In genomic region chr19:55063492-55063843, GRCh38 we compare ENCODE assay signal across 9 cellular contexts. TPM values are rescaled to one million over a fixed set of nuclear protein-coding genes. Genes with fewer than 3 reads are reported as not detected.
DNase-seq lines count a peak whose midpoint lies in the region; ATAC-seq and TF ChIP-seq lines count a peak whose summit lies in the region.
"Had no signal": no experiment of that assay in that cellular context is flagged by ENCODE, and none has a peak within 500 bp of the region (broad histone marks: within the 10 kb centered on the region; RNA-seq: fewer than 3 reads in every experiment).

No MANE protein-coding gene starts in this region.

- peaks cover 0 to 31% (median 12%) of the 10 kb centered on the region in 9 donors for H3K4me1 ChIP-seq in heart right ventricle
- H3K4me1 ChIP-seq in body of pancreas, result peaks cover 11% of the 10 kb centered on the region
- H3K4me1 ChIP-seq in upper lobe of left lung, result peaks cover 6 to 18% (median 9%) of the 10 kb centered on the region in 4 donors

- no peak for ATAC-seq in heart right ventricle
- ATAC-seq in Right ventricle myocardium inferior, result no peak
- ATAC-seq in body of pancreas, result no peak
- no peak for ATAC-seq in natural killer cell treated with Interleukin-12 subunit alpha and Interleukin-12 subunit beta and Interleukin-15 and Interleukin-18, amount 100 ng/mL, for 72 hours
- no peak for ATAC-seq in upper lobe of left lung (ENCODE audit: low FRiP score in 2 of 2)
- ATAC-seq in GM19397 (IDR thresholded peaks at IDR 0.05; ENCODE audit: unreplicated experiment), result no peak
- no peak for ATAC-seq in GM21526 (IDR thresholded peaks at IDR 0.05; ENCODE audit: low FRiP score, unreplicated experiment)

- H3K4me1 Mint-ChIP-seq in natural killer cell treated with Interleukin-12 subunit alpha and Interleukin-12 subunit beta and Interleukin-15 and Interleukin-18, amount 100 ng/mL, for 72 hours (ENCODE audit: low read depth in 2 of 2), result peaks cover 9 to 19% of the 10 kb centered on the region in 2 donors

- TF ChIP-seq CTCF in heart right ventricle (IDR thresholded peaks at IDR 0.05) (no peak), body of pancreas (IDR thresholded peaks at IDR 0.05) (no peak), upper lobe of left lung (IDR thresholded peaks at IDR 0.05) (no peak)

- intact Hi-C loops in heart right ventricle (cut with DNase I) (loop anchor here in 1 of 10 donors (10.0 kb wide), 1 partner anchor 51 kb away; the partner anchor contains the start of gene PPP1R12C), Right ventricle myocardium inferior (cut with DNase I) (loop anchor here (2.0 kb wide), 1 partner anchor 49 kb away; no protein-coding TSS in a partner anchor), body of pancreas (cut with DNase I) (no loop called here)

- H3K36me3 ChIP-seq in heart right ventricle (peaks cover 0 to 13% (median 6%) of the 10 kb centered on the region in 9 donors), body of pancreas (replicated peaks in 1 of 2; ENCODE audit: insufficient read depth in 1 of 2, low read depth in 2 of 2) (peaks cover 0 to under 1% of the 10 kb centered on the region in 2 donors), upper lobe of left lung (peaks cover 0 to 6% (median 2%) of the 10 kb centered on the region in 4 donors)

- peak overlapping the region in 5 of 10 donors; percentile 39 to 94 (median 92) for H3K27ac ChIP-seq in heart right ventricle
- peak overlapping the region in 3 of 4 donors; percentile 23 to 85 (median 77) for H3K27ac ChIP-seq in body of pancreas
- peak overlapping the region in 3 of 4 donors; percentile 63 to 77 (median 69) for H3K27ac ChIP-seq in upper lobe of left lung

- H3K4me3 ChIP-seq in heart right ventricle, result peak overlapping the region in 9 of 10 donors; percentile 64 to 97 (median 93)
- no peak overlapping the region for H3K4me3 ChIP-seq in body of pancreas
- peak overlapping the region in 2 of 4 donors; percentile 70 to 73 for H3K4me3 ChIP-seq in upper lobe of left lung

- H3K36me3 Mint-ChIP-seq in natural killer cell treated with Interleukin-12 subunit alpha and Interleukin-12 subunit beta and Interleukin-15 and Interleukin-18, amount 100 ng/mL, for 72 hours, result no peaks in the 10 kb centered on the region

- peak overlapping the region; percentile 87 for H3K4me3 Mint-ChIP-seq in natural killer cell treated with Interleukin-12 subunit alpha and Interleukin-12 subunit beta and Interleukin-15 and Interleukin-18, amount 100 ng/mL, for 72 hours

- DNase-seq in heart right ventricle (no peak), Right ventricle myocardium inferior (ENCODE audit: missing footprints) (no peak), body of pancreas (no peak), upper lobe of left lung (no peak), iPS-NIHi7 (ENCODE audit: extremely low spot score) (no peak)
- peak; percentile 49 for DNase-seq in natural killer cell treated with Interleukin-12 subunit alpha and Interleukin-12 subunit beta and Interleukin-15 and Interleukin-18, amount 100 ng/mL, for 72 hours (ENCODE audit: low spot score)

- no peaks in the 10 kb centered on the region for H3K9me3 Mint-ChIP-seq in natural killer cell treated with Interleukin-12 subunit alpha and Interleukin-12 subunit beta and Interleukin-15 and Interleukin-18, amount 100 ng/mL, for 72 hours

- TF ChIP-seq POLR2A in body of pancreas (IDR thresholded peaks at IDR 0.05) (no peak), upper lobe of left lung (IDR thresholded peaks at IDR 0.05) (no peak)

- H3K9me3 ChIP-seq in heart right ventricle (no peaks in the 10 kb centered on the region), body of pancreas (no peaks in the 10 kb centered on the region), upper lobe of left lung (no peaks in the 10 kb centered on the region)

- H3K27me3 ChIP-seq in heart right ventricle (peaks cover 0 to 44% (median 0%) of the 10 kb centered on the region in 7 donors), body of pancreas (no peaks in the 10 kb centered on the region), upper lobe of left lung (no peaks in the 10 kb centered on the region)

- H3K27ac Mint-ChIP-seq in natural killer cell treated with Interleukin-12 subunit alpha and Interleukin-12 subunit beta and Interleukin-15 and Interleukin-18, amount 100 ng/mL, for 72 hours, result peak overlapping the region; percentile 31 to 56

- H3K27me3 Mint-ChIP-seq in natural killer cell treated with Interleukin-12 subunit alpha and Interleukin-12 subunit beta and Interleukin-15 and Interleukin-18, amount 100 ng/mL, for 72 hours, result peaks cover 21 to 26% of the 10 kb centered on the region in 2 donors

- 74 to 87% methylated on average over 3 of the region's 3 CpGs for whole genome bisulfite sequencing in heart right ventricle, 2 donors
- WGBS in body of pancreas, 2 donors, result 56 to 72% methylated on average over 2 to 3 of the region's 3 CpGs
- 68 to 74% methylated on average over 3 of the region's 3 CpGs for WGBS in upper lobe of left lung, 2 donors

- no peak for TF ChIP-seq EP300 in upper lobe of left lung (IDR thresholded peaks at IDR 0.05)

RNA-seq across cellular contexts. Expression of gene RDH13, which starts 0.5 kb away (rescaled TPM):
- total RNA-seq in heart right ventricle (10 to 100 TPM; 32.4 to 72.0 (median 54.5) TPM), Right ventricle myocardium inferior (47.8 TPM), body of pancreas (10 to 100 TPM; 18.4 to 20.4 TPM), upper lobe of left lung (10 to 100 TPM; 24.0 to 72.3 (median 28.1) TPM)
- polyA plus RNA-seq in heart right ventricle, result 10 to 100 TPM; 21.4 to 36.1 TPM
- 10 to 100 TPM; 13.4 to 31.0 TPM for total RNA-seq in natural killer cell treated with Interleukin-12 subunit alpha and Interleukin-12 subunit beta and Interleukin-15 and Interleukin-18, amount 100 ng/mL, for 72 hours

RNA-seq across cellular contexts. Expression of gene EPS8L1, which starts 12.2 kb away (rescaled TPM):
- total RNA-seq in heart right ventricle (1 to 10 TPM in 5 of 10 donors, under 1 TPM in 4, not detected in 1; 0.53 to 2.7 (median 1.1) TPM), Right ventricle myocardium inferior (1.9 TPM), body of pancreas (10 to 100 TPM; 22.1 to 23.3 TPM), upper lobe of left lung (10 to 100 TPM; 30.2 to 55.7 (median 43.3) TPM)
- polyA plus RNA-seq in heart right ventricle, result 1 to 10 TPM; 3.7 to 7.9 TPM
- 1 to 10 TPM; 1.3 to 8.7 TPM for total RNA-seq in natural killer cell treated with Interleukin-12 subunit alpha and Interleukin-12 subunit beta and Interleukin-15 and Interleukin-18, amount 100 ng/mL, for 72 hours

RNA-seq across cellular contexts. Expression of gene GP6, which starts 25.4 kb away (rescaled TPM):
- under 1 TPM; 0.37 to 0.73 (median 0.46) TPM for total RNA-seq in heart right ventricle
- polyA plus RNA-seq in heart right ventricle, result 1 to 10 TPM in 1 of 2 donors, under 1 TPM in 1; 0.58 to 1.5 TPM
- total RNA-seq in Right ventricle myocardium inferior, result 0.49 TPM
- under 1 TPM in 1 of 2 donors, not detected in 1; 0.78 TPM for total RNA-seq in body of pancreas
- total RNA-seq in natural killer cell treated with Interleukin-12 subunit alpha and Interleukin-12 subunit beta and Interleukin-15 and Interleukin-18, amount 100 ng/mL, for 72 hours, result under 1 TPM in 1 of 2 donors, not detected in 1; 0.22 TPM
- 1 to 10 TPM in 2 of 6 donors, under 1 TPM in 3, not detected in 1; 0.26 to 6.3 (median 0.98) TPM for total RNA-seq in upper lobe of left lung
- total RNA-seq: dermis blood vessel endothelial cell had no signal

RNA-seq across cellular contexts. Expression of gene PPP1R12C, which starts 54.0 kb away (rescaled TPM):
- 100 to 1,000 TPM; 134 to 242 (median 193) TPM for total RNA-seq in heart right ventricle
- polyA plus RNA-seq in heart right ventricle, result 100 to 1,000 TPM; 223 to 283 TPM
- total RNA-seq in Right ventricle myocardium inferior, result 140 TPM
- total RNA-seq in body of pancreas, result 100 to 1,000 TPM in 1 of 2 donors, 10 to 100 TPM in 1; 81.2 to 135 TPM
- total RNA-seq in natural killer cell treated with Interleukin-12 subunit alpha and Interleukin-12 subunit beta and Interleukin-15 and Interleukin-18, amount 100 ng/mL, for 72 hours, result 100 to 1,000 TPM; 157 to 251 TPM
- total RNA-seq in upper lobe of left lung, result 100 to 1,000 TPM in 5 of 6 donors, 10 to 100 TPM in 1; 99.6 to 369 (median 158) TPM

Comparison
In these comparisons a context has a peak if more than half of its experiments do, and no peak if none do; other contexts are left out.
1. H3K4me3 ChIP-seq: peak in heart right ventricle (9 of 10); none in body of pancreas (0 of 2).